In genomic region chr2:177332041-177332991, GRCh38 we compare ENCODE assay signal across 8 cellular contexts.
DNase-seq lines count a peak whose midpoint lies in the region; ATAC-seq and TF ChIP-seq lines count a peak whose summit lies in the region.

No MANE protein-coding gene starts in this region.

- 16% methylated on average over 9 of the region's 9 CpGs for WGBS in liver

- H3K27ac Mint-ChIP-seq in T-helper 2 cell treated with Interferon-gamma antibody and Interleukin-4, amounts not matched to agents 5 μg/mL and 100 μg/mL, for 36 hours: peak overlapping the region; percentile 23
- peak overlapping the region in 1 of 2 donors; percentile 52 for H3K27ac Mint-ChIP-seq in stimulated activated naive CD8-positive, alpha-beta T cell treated with anti-CD3 and anti-CD28 coated beads, Interleukin-15, amount 100 ng/mL, for 72 hours

- H3K9me3 Mint-ChIP-seq in T-helper 2 cell treated with Interferon-gamma antibody and Interleukin-4, amounts not matched to agents 5 μg/mL and 100 μg/mL, for 36 hours: no peaks in the 10 kb centered on the region
- no peaks in the 10 kb centered on the region for H3K9me3 Mint-ChIP-seq in stimulated activated naive CD8-positive, alpha-beta T cell treated with anti-CD3 and anti-CD28 coated beads, Interleukin-15, amount 100 ng/mL, for 72 hours

- no peak overlapping the region for H3K4me3 ChIP-seq in liver (ENCODE audit: low read depth in 1 of 3, low read length in 3 of 3)

- H3K4me1 ChIP-seq in liver (ENCODE audit: control insufficient read depth in 4 of 4, insufficient read depth in 4 of 4, low read length in 3 of 4): peaks cover 0 to 23% (median 11%) of the 10 kb centered on the region in 4 donors

- H3K4me1 Mint-ChIP-seq in T-helper 2 cell treated with Interferon-gamma antibody and Interleukin-4, amounts not matched to agents 5 μg/mL and 100 μg/mL, for 36 hours (ENCODE audit: low read depth): peaks cover 20% of the 10 kb centered on the region
- H3K4me1 Mint-ChIP-seq in stimulated activated naive CD8-positive, alpha-beta T cell treated with anti-CD3 and anti-CD28 coated beads, Interleukin-15, amount 100 ng/mL, for 72 hours: peaks cover 16% of the 10 kb centered on the region

- no peaks in the 10 kb centered on the region for H3K27me3 ChIP-seq in liver (ENCODE audit: control insufficient read depth in 4 of 4, insufficient read depth in 4 of 4, low read length in 3 of 4)

- no peaks in the 10 kb centered on the region for H3K36me3 ChIP-seq in liver (ENCODE audit: control insufficient read depth in 4 of 4, insufficient read depth in 3 of 4, low read depth in 1 of 4, low read length in 3 of 4)

- no peak overlapping the region for H3K4me3 Mint-ChIP-seq in T-helper 2 cell treated with Interferon-gamma antibody and Interleukin-4, amounts not matched to agents 5 μg/mL and 100 μg/mL, for 36 hours
- H3K4me3 Mint-ChIP-seq in stimulated activated naive CD8-positive, alpha-beta T cell treated with anti-CD3 and anti-CD28 coated beads, Interleukin-15, amount 100 ng/mL, for 72 hours: no peak overlapping the region

- in situ Hi-C loops in GM13977 (cut with MboI; ENCODE audit: low pct_unique_long_range_greater_than_20kb, low sequenced_read_pairs, unreplicated experiment): loop anchor here (5.0 to 25.0 kb wide), 4 partner anchors 82 to 392 kb away; a partner anchor contains a TSS

- H3K27me3 Mint-ChIP-seq in T-helper 2 cell treated with Interferon-gamma antibody and Interleukin-4, amounts not matched to agents 5 μg/mL and 100 μg/mL, for 36 hours (ENCODE audit: low read depth): no peaks in the 10 kb centered on the region
- H3K27me3 Mint-ChIP-seq in stimulated activated naive CD8-positive, alpha-beta T cell treated with anti-CD3 and anti-CD28 coated beads, Interleukin-15, amount 100 ng/mL, for 72 hours: no peaks in the 10 kb centered on the region

- H3K9ac ChIP-seq in liver (ENCODE audit: low read depth in 1 of 2, low read length in 2 of 2): peak overlapping the region; percentile 17 to 22

- TF ChIP-seq CTCF in GM13977 (IDR thresholded peaks at IDR 0.05; ENCODE audit: extremely low read depth, insufficient read depth, missing control alignments): peak; percentile 68
- peak; percentile 76 for TF ChIP-seq CTCF in liver (IDR thresholded peaks at IDR 0.05; ENCODE audit: low read depth, low read length, missing input control)

- ATAC-seq in HG02870 (IDR thresholded peaks at IDR 0.05; ENCODE audit: unreplicated experiment): peak; percentile 66
- ATAC-seq in stimulated activated naive CD8-positive, alpha-beta T cell treated with anti-CD3 and anti-CD28 coated beads, Interleukin-15, amount 100 ng/mL, for 72 hours: peak; percentile 84

- DNase-seq in AG08396 (ENCODE audit: low spot score) (peak; percentile 62), GM13977 (ENCODE audit: low spot score) (peak; percentile 42), NCI-H1694 (lab: John Stamatoyannopoulos, UW) (peak; percentile 47), dermis blood vessel endothelial cell (peak; percentile 85)
- peak; percentile 15 for DNase-seq in T-helper 2 cell treated with Interferon-gamma antibody and Interleukin-4, amounts not matched to agents 5 μg/mL and 100 μg/mL, for 36 hours (ENCODE audit: low spot score)
- peak; percentile 47 to 53 for DNase-seq in stimulated activated naive CD8-positive, alpha-beta T cell treated with anti-CD3 and anti-CD28 coated beads, Interleukin-15, amount 100 ng/mL, for 72 hours

- H3K36me3 Mint-ChIP-seq in T-helper 2 cell treated with Interferon-gamma antibody and Interleukin-4, amounts not matched to agents 5 μg/mL and 100 μg/mL, for 36 hours (ENCODE audit: low read depth): peaks cover 1% of the 10 kb centered on the region

- no peaks in the 10 kb centered on the region for H3K9me3 ChIP-seq in liver (ENCODE audit: control insufficient read depth in 4 of 4, low read length in 3 of 4)

- peak; percentile 92 to 94 for TF ChIP-seq RAD21 in liver (IDR thresholded peaks at IDR 0.05)

- H3K27ac ChIP-seq in liver (ENCODE audit: low read depth in 1 of 2, low read length in 2 of 2): peak overlapping the region; percentile 73 to 87

TF ChIP-seq in liver, 16 proteins besides CTCF, POLR2A, EP300 and RAD21:
- no peak for TF ChIP-seq NR2F2 (IDR thresholded peaks at IDR 0.05)
- no peak for TF ChIP-seq SP1 (IDR thresholded peaks at IDR 0.05)
- TF ChIP-seq, protein P1, sequence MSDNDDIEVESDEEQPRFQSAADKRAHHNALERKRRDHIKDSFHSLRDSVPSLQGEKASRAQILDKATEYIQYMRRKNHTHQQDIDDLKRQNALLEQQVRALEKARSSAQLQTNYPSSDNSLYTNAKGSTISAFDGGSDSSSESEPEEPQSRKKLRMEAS (IDR thresholded peaks at IDR 0.05): no peak
- TF ChIP-seq HNF4A (conservative IDR thresholded peaks at IDR 0.05): peak; percentile 6 to 23
- TF ChIP-seq RXRA (IDR thresholded peaks at IDR 0.05): peak in 1 of 2 donors; percentile 5
- peak; percentile 26 for TF ChIP-seq TAF1 (conservative IDR thresholded peaks at IDR 0.05)
- TF ChIP-seq ATF3 (IDR thresholded peaks at IDR 0.05): peak; percentile 16
- TF ChIP-seq ZBTB33 (IDR thresholded peaks at IDR 0.05): peak; percentile 9
- TF ChIP-seq EGR1 (IDR thresholded peaks at IDR 0.05; ENCODE audit: low read depth in 2 of 2): no peak
- TF ChIP-seq YY1 (IDR thresholded peaks at IDR 0.05): peak; percentile 95
- TF ChIP-seq FOXA1 (IDR thresholded peaks at IDR 0.05): no peak
- TF ChIP-seq REST (IDR thresholded peaks at IDR 0.05): no peak
- no peak for TF ChIP-seq FOXA2 (IDR thresholded peaks at IDR 0.05)
- no peak for TF ChIP-seq HNF4G (IDR thresholded peaks at IDR 0.05)
- TF ChIP-seq GABPA (IDR thresholded peaks at IDR 0.05 in 1 of 2, conservative IDR thresholded peaks at IDR 0.05 in 1 of 2): no peak
- TF ChIP-seq JUND (IDR thresholded peaks at IDR 0.05): no peak

Comparison
In these comparisons a context has a peak if more than half of its experiments do, and no peak if none do; other contexts are left out.
1. DNase-seq: peak in every context shown above with its lines; median percentile 85 in dermis blood vessel endothelial cell; 62 in AG08396; 50 in stimulated activated naive CD8-positive, alpha-beta T cell treated with anti-CD3 and anti-CD28 coated beads, Interleukin-15, amount 100 ng/mL, for 72 hours; 47 in NCI-H1694; 42 in GM13977; 15 in T-helper 2 cell treated with Interferon-gamma antibody and Interleukin-4, amounts not matched to agents 5 μg/mL and 100 μg/mL, for 36 hours.